In the genomic region with DNA sequence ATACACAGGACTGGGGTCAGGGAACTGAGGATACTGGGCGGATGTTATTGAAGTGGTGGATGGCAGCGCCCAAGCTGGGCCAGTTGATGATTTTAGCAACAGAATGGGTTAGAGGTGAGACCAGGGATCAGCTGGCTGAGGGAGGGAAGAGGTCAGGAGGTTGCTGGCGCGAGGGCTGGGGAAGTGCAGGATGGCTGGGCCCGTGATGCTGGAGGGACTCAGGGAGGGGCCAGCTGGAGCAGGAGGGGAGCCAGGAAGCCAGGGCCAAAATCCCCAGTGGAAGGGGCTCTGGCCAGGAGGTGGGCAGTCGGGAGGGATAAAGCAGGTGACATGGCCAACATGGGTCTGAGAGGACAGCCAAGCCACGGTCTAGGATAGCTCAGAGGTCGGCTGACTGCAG, we compare ENCODE assay signal across 21 cellular contexts.
A peak's percentile ranks its signal among the peaks of the same experiment; 100 is the strongest.
DNase-seq lines count a peak whose midpoint lies in the region; ATAC-seq and TF ChIP-seq lines count a peak whose summit lies in the region.
"Had no signal": no experiment of that assay in that cellular context is flagged by ENCODE, and none has a peak within 500 bp of the region (broad histone marks: within the 10 kb centered on the region; RNA-seq: fewer than 3 reads in every experiment).

No MANE protein-coding gene starts in this region.

- H3K9me3 Mint-ChIP-seq in activated CD8-positive, alpha-beta memory T cell treated with anti-CD3 and anti-CD28 coated beads, Interleukin-2, amount 10 ng/mL, durations not matched to agents 7 days and 5 days (ENCODE audit: low read depth): no peaks in the 10 kb centered on the region
- no peaks in the 10 kb centered on the region for H3K9me3 Mint-ChIP-seq in naive thymus-derived CD8-positive, alpha-beta T cell
- H3K9me3 Mint-ChIP-seq: HFFc6 had no signal

- no peak for TF ChIP-seq CTCF in RWPE2 (IDR thresholded peaks at IDR 0.05; ENCODE audit: poor library complexity, severe bottlenecking)

- H3K9me3 ChIP-seq in RWPE2 (ENCODE audit: severe bottlenecking): no peaks in the 10 kb centered on the region
- H3K9me3 ChIP-seq: BLaER1 treated with 17β-estradiol and CSF1 and Interleukin-3, amounts not matched to agents 10 nM and 100 nM had no signal

- H3K27ac Mint-ChIP-seq in activated CD8-positive, alpha-beta memory T cell treated with anti-CD3 and anti-CD28 coated beads, Interleukin-2, amount 10 ng/mL, durations not matched to agents 7 days and 5 days: peak overlapping the region; percentile 13
- peak overlapping the region in 8 of 10 donors; percentile 20 to 93 (median 54) for H3K27ac Mint-ChIP-seq in naive thymus-derived CD8-positive, alpha-beta T cell
- H3K27ac Mint-ChIP-seq: HFFc6 had no signal

- H3K4me1 Mint-ChIP-seq in activated CD8-positive, alpha-beta memory T cell treated with anti-CD3 and anti-CD28 coated beads, Interleukin-2, amount 10 ng/mL, durations not matched to agents 7 days and 5 days: peaks cover 27% of the 10 kb centered on the region
- H3K4me1 Mint-ChIP-seq in naive thymus-derived CD8-positive, alpha-beta T cell: peaks cover 20 to 47% (median 33%) of the 10 kb centered on the region in 4 donors

- no peaks in the 10 kb centered on the region for H3K36me3 Mint-ChIP-seq in activated CD8-positive, alpha-beta memory T cell treated with anti-CD3 and anti-CD28 coated beads, Interleukin-2, amount 10 ng/mL, durations not matched to agents 7 days and 5 days
- H3K36me3 Mint-ChIP-seq in naive thymus-derived CD8-positive, alpha-beta T cell: peaks cover 0 to 63% (median 7%) of the 10 kb centered on the region in 3 donors

- no peaks in the 10 kb centered on the region for H3K4me1 ChIP-seq in RWPE2 (ENCODE audit: insufficient read depth, poor library complexity, severe bottlenecking)

- no peak for ATAC-seq in activated CD8-positive, alpha-beta memory T cell treated with anti-CD3 and anti-CD28 coated beads, Interleukin-2, amount 10 ng/mL, durations not matched to agents 7 days and 5 days
- ATAC-seq in RWPE2 (ENCODE audit: low read depth) (no peak), GM18519 (IDR thresholded peaks at IDR 0.05; ENCODE audit: low FRiP score, unreplicated experiment) (no peak)
- no peak for ATAC-seq in naive thymus-derived CD8-positive, alpha-beta T cell

- no peaks in the 10 kb centered on the region for H3K36me3 ChIP-seq in RWPE2 (ENCODE audit: low read depth)

- H3K27ac ChIP-seq in RWPE2 (ENCODE audit: poor library complexity, severe bottlenecking) (no peak overlapping the region), substantia nigra (ENCODE audit: low read depth, low read length, poor library complexity, severe bottlenecking) (peak overlapping the region; percentile 70)
- H3K27ac ChIP-seq: 22Rv1; BLaER1 treated with 17β-estradiol and CSF1 and Interleukin-3, amounts not matched to agents 10 nM and 100 nM had no signal

- H3K27me3 Mint-ChIP-seq in activated CD8-positive, alpha-beta memory T cell treated with anti-CD3 and anti-CD28 coated beads, Interleukin-2, amount 10 ng/mL, durations not matched to agents 7 days and 5 days: no peaks in the 10 kb centered on the region
- H3K27me3 Mint-ChIP-seq in naive thymus-derived CD8-positive, alpha-beta T cell: no peaks in the 10 kb centered on the region

- no peak overlapping the region for H3K4me3 Mint-ChIP-seq in activated CD8-positive, alpha-beta memory T cell treated with anti-CD3 and anti-CD28 coated beads, Interleukin-2, amount 10 ng/mL, durations not matched to agents 7 days and 5 days
- H3K4me3 Mint-ChIP-seq in naive thymus-derived CD8-positive, alpha-beta T cell: no peak overlapping the region
- H3K4me3 Mint-ChIP-seq: HFFc6 had no signal

- DNase-seq in activated CD8-positive, alpha-beta memory T cell treated with anti-CD3 and anti-CD28 coated beads, Interleukin-2, amount 10 ng/mL, durations not matched to agents 7 days and 5 days: no peak
- DNase-seq in activated CD8-positive, alpha-beta memory T cell treated with anti-CD3 and anti-CD28 coated beads for 24 hours: no peak
- DNase-seq in RWPE2 (ENCODE audit: low spot score) (peak; percentile 51), substantia nigra (lab: John Stamatoyannopoulos, UW) (peak in 1 of 49 donors; percentile 46), GM19238 (ENCODE audit: insufficient read length, low spot score) (no peak), NCI-H526 (lab: John Stamatoyannopoulos, UW) (no peak)
- peak in 1 of 10 donors; percentile 53 for DNase-seq in naive thymus-derived CD8-positive, alpha-beta T cell
- DNase-seq: EL, GF-D8, HFFc6, Kasumi-1, NCI-H1694, NCI-H2081, NCI-H2171, NCI-H345, NCI-H524, NCI-H82, Right ventricle myocardium superior had no signal

- CTCF ChIA-PET in activated CD8-positive, alpha-beta memory T cell treated with anti-CD3 and anti-CD28 coated beads, Interleukin-2, amount 10 ng/mL, durations not matched to agents 7 days and 5 days (lab: Charles Lee): interaction anchor here (2.4 to 7.6 kb wide), 9 partner anchors 8 to 108 kb away, joined by 7 to 78 read pairs (median 17); no protein-coding TSS in a partner anchor

- H3K27me3 ChIP-seq in RWPE2 (ENCODE audit: insufficient read depth, poor library complexity, severe bottlenecking): no peaks in the 10 kb centered on the region
- H3K27me3 ChIP-seq: BLaER1 treated with 17β-estradiol and CSF1 and Interleukin-3, amounts not matched to agents 10 nM and 100 nM had no signal

- H3K4me3 ChIP-seq in RWPE2 (ENCODE audit: severe bottlenecking): no peak overlapping the region
- H3K4me3 ChIP-seq: BLaER1 treated with 17β-estradiol and CSF1 and Interleukin-3, amounts not matched to agents 10 nM and 100 nM had no signal

- POLR2A ChIA-PET in naive thymus-derived CD8-positive, alpha-beta T cell (lab: Charles Lee): interaction anchor here (2.5 kb wide), 1 partner anchor 218 kb away, joined by 9 read pairs; no protein-coding TSS in a partner anchor
